1 cellular context compared by ENCODE assay signal in genomic region chr1:97820470-97821188, GRCh38.
TF ChIP-seq lines count a peak whose summit lies in the region.

No MANE protein-coding gene starts in this region.

TF ChIP-seq in GM12878, 131 proteins besides CTCF, POLR2A, EP300 and RAD21:
- TF ChIP-seq ZNF592 (IDR thresholded peaks at IDR 0.05) = 0 out of 2 replicates have a peak, but pooled peaks have one; percentile 16
- TF ChIP-seq SMC3 (IDR thresholded peaks at IDR 0.05; ENCODE audit: borderline replicate concordance, low read length) = peak; percentile 54; the same call in 1 of the 2 replicates
- TF ChIP-seq DPF2 (IDR thresholded peaks at IDR 0.05) = no peak
